38 cellular contexts compared by ENCODE assay signal in genomic region chr6:74015427-74015826, GRCh38.
"Had no signal": no experiment of that assay in that cellular context is flagged by ENCODE, and none has a peak within 500 bp of the region (broad histone marks: within the 10 kb centered on the region; RNA-seq: fewer than 3 reads in every experiment).

No MANE protein-coding gene starts in this region.

- H3K4me3 ChIP-seq: ascending aorta, cardiac muscle cell had no signal

- H3K9me3 Mint-ChIP-seq: activated naive CD4-positive, alpha-beta T cell treated with anti-CD3 and anti-CD28 coated beads, Interleukin-2, amount 10 ng/mL, durations not matched to agents 7 days and 5 days had no signal

- H3K9me3 ChIP-seq: ascending aorta had no signal

- H3K4me1 Mint-ChIP-seq: activated CD4-positive, alpha-beta memory T cell treated with anti-CD3 and anti-CD28 coated beads, Interleukin-2, amount 10 ng/mL, durations not matched to agents 7 days and 5 days; activated CD4-positive, alpha-beta T cell treated with anti-CD3 and anti-CD28 coated beads for 36 hours; activated CD4-positive, alpha-beta T cell treated with anti-CD3 and anti-CD28 coated beads, Interleukin-2, amount 10 ng/mL, durations not matched to agents 7 days and 5 days; activated CD8-positive, alpha-beta memory T cell treated with anti-CD3 and anti-CD28 coated beads, Interleukin-2, amount 10 ng/mL, durations not matched to agents 7 days and 5 days; activated naive CD4-positive, alpha-beta T cell treated with anti-CD3 and anti-CD28 coated beads, Interleukin-2, amount 10 ng/mL, durations not matched to agents 7 days and 5 days; activated naive CD4-positive, alpha-beta T cell treated with anti-CD3 and anti-CD28 coated beads, Interleukin-2, amount 50 U/mL, for 24 hours; activated naive CD8-positive, alpha-beta T cell treated with anti-CD3 and anti-CD28 coated beads, Interleukin-2, amount 10 ng/mL, durations not matched to agents 7 days and 5 days; activated naive CD8-positive, alpha-beta T cell treated with anti-CD3 and anti-CD28 coated beads, Interleukin-2, amount 50 U/mL, for 24 hours; brain; central memory CD8-positive, alpha-beta T cell had no signal

- H3K4me1 ChIP-seq: ascending aorta had no signal

- FAIRE-seq: TTC549 had no signal

- ATAC-seq: activated CD4-positive, alpha-beta T cell treated with anti-CD3 and anti-CD28 coated beads for 36 hours; activated CD4-positive, CD25-positive, alpha-beta regulatory T cell treated with anti-CD3 and anti-CD28 coated beads, Interleukin-2, amount 50 U/mL, for 24 hours; activated CD8-positive, alpha-beta memory T cell treated with anti-CD3 and anti-CD28 coated beads, Interleukin-2, amount 10 ng/mL, durations not matched to agents 7 days and 5 days; activated CD8-positive, alpha-beta T cell treated with anti-CD3 and anti-CD28 coated beads, Interleukin-2, amount 10 ng/mL, durations not matched to agents 7 days and 5 days; activated naive CD8-positive, alpha-beta T cell treated with anti-CD3 and anti-CD28 coated beads, Interleukin-2, amount 50 U/mL, for 24 hours had no signal

- DNase-seq: activated CD4-positive, alpha-beta memory T cell treated with anti-CD3 and anti-CD28 coated beads, Interleukin-2, amount 10 ng/mL, durations not matched to agents 7 days and 5 days; activated CD4-positive, alpha-beta T cell treated with anti-CD3 and anti-CD28 coated beads for 1 hour; activated CD4-positive, alpha-beta T cell treated with anti-CD3 and anti-CD28 coated beads for 36 hours; activated CD4-positive, alpha-beta T cell treated with anti-CD3 and anti-CD28 coated beads for 48 hours; activated CD4-positive, alpha-beta T cell treated with anti-CD3 and anti-CD28 coated beads, Interleukin-2, amount 10 ng/mL, durations not matched to agents 7 days and 5 days; activated CD4-positive, alpha-beta T cell treated with anti-CD3 and anti-CD28 coated beads, Interleukin-2, amount 50 U/mL, for 48 hours; activated CD4-positive, CD25-positive, alpha-beta regulatory T cell; activated CD8-positive, alpha-beta memory T cell treated with anti-CD3 and anti-CD28 coated beads for 24 hours; activated CD8-positive, alpha-beta memory T cell treated with anti-CD3 and anti-CD28 coated beads, Interleukin-2, amount 10 ng/mL, durations not matched to agents 7 days and 5 days; activated CD8-positive, alpha-beta memory T cell treated with anti-CD3 and anti-CD28 coated beads, Interleukin-2, amount 50 U/mL, for 48 hours; activated CD8-positive, alpha-beta T cell treated with anti-CD3 and anti-CD28 coated beads, Interleukin-2, amount 10 ng/mL, durations not matched to agents 7 days and 5 days; activated effector memory CD4-positive, alpha-beta T cell treated with Interleukin-2 at 50 U/mL for 16 hours; activated gamma-delta T cell; activated naive CD4-positive, alpha-beta T cell treated with anti-CD3 and anti-CD28 coated beads, Interleukin-2, amount 10 ng/mL, durations not matched to agents 7 days and 5 days; activated naive CD4-positive, alpha-beta T cell treated with Interleukin-2 at 50 U/mL for 16 hours; activated naive CD8-positive, alpha-beta T cell treated with anti-CD3 and anti-CD28 coated beads, Interleukin-2, amount 10 ng/mL, durations not matched to agents 7 days and 5 days; activated naive CD8-positive, alpha-beta T cell treated with anti-CD3 and anti-CD28 coated beads, Interleukin-2, amount 50 U/mL, for 24 hours; activated T-cell treated with anti-CD3 and anti-CD28 coated beads, Interleukin-2, amount 50 U/mL, for 24 hours; activated T-cell treated with anti-CD3 and anti-CD28 coated beads, Interleukin-2, amount 50 U/mL, for 48 hours; amygdala; anterior cingulate cortex; caudate nucleus; cerebellar nuclear complex; T-helper 1 cell; T-helper 2 cell; T-helper 9 cell had no signal

- H3K36me3 ChIP-seq: ascending aorta, cardiac muscle cell had no signal

- H3K27me3 Mint-ChIP-seq: activated CD4-positive, alpha-beta memory T cell treated with anti-CD3 and anti-CD28 coated beads, Interleukin-2, amount 10 ng/mL, durations not matched to agents 7 days and 5 days; activated CD4-positive, alpha-beta T cell treated with anti-CD3 and anti-CD28 coated beads for 36 hours; activated CD4-positive, alpha-beta T cell treated with anti-CD3 and anti-CD28 coated beads, Interleukin-2, amount 10 ng/mL, durations not matched to agents 7 days and 5 days; activated CD8-positive, alpha-beta memory T cell treated with anti-CD3 and anti-CD28 coated beads, Interleukin-2, amount 10 ng/mL, durations not matched to agents 7 days and 5 days; activated naive CD4-positive, alpha-beta T cell treated with anti-CD3 and anti-CD28 coated beads, Interleukin-2, amount 10 ng/mL, durations not matched to agents 7 days and 5 days; activated naive CD4-positive, alpha-beta T cell treated with anti-CD3 and anti-CD28 coated beads, Interleukin-2, amount 50 U/mL, for 24 hours; activated naive CD8-positive, alpha-beta T cell; activated naive CD8-positive, alpha-beta T cell treated with anti-CD3 and anti-CD28 coated beads, Interleukin-2, amount 10 ng/mL, durations not matched to agents 7 days and 5 days; activated T-cell treated with anti-CD3 and anti-CD28 coated beads, Interleukin-2, amount 50 U/mL, for 24 hours; central memory CD8-positive, alpha-beta T cell had no signal

- H3K27me3 ChIP-seq: ascending aorta, cardiac muscle cell had no signal

- H3K27ac Mint-ChIP-seq: activated CD4-positive, alpha-beta memory T cell treated with anti-CD3 and anti-CD28 coated beads, Interleukin-2, amount 10 ng/mL, durations not matched to agents 7 days and 5 days; activated CD4-positive, alpha-beta T cell treated with anti-CD3 and anti-CD28 coated beads for 36 hours; activated CD4-positive, alpha-beta T cell treated with anti-CD3 and anti-CD28 coated beads, Interleukin-2, amount 10 ng/mL, durations not matched to agents 7 days and 5 days; activated CD8-positive, alpha-beta memory T cell treated with anti-CD3 and anti-CD28 coated beads, Interleukin-2, amount 10 ng/mL, durations not matched to agents 7 days and 5 days; activated CD8-positive, alpha-beta T cell treated with anti-CD3 and anti-CD28 coated beads, Interleukin-2, amount 10 ng/mL, durations not matched to agents 7 days and 5 days; activated naive CD4-positive, alpha-beta T cell treated with anti-CD3 and anti-CD28 coated beads, Interleukin-2, amount 10 ng/mL, durations not matched to agents 7 days and 5 days; activated naive CD4-positive, alpha-beta T cell treated with anti-CD3 and anti-CD28 coated beads, Interleukin-2, amount 50 U/mL, for 24 hours; activated naive CD8-positive, alpha-beta T cell; activated naive CD8-positive, alpha-beta T cell treated with anti-CD3 and anti-CD28 coated beads, Interleukin-2, amount 10 ng/mL, durations not matched to agents 7 days and 5 days; activated naive CD8-positive, alpha-beta T cell treated with anti-CD3 and anti-CD28 coated beads, Interleukin-2, amount 50 U/mL, for 24 hours; activated T-cell treated with anti-CD3 and anti-CD28 coated beads, Interleukin-2, amount 50 U/mL, for 24 hours; activated T-helper 2 cell treated with anti-CD3 and anti-CD28 coated beads, Interferon-gamma antibody, Interleukin-2, Interleukin-4, amounts not matched to agents 10 μg/mL and 5 μg/mL and 100 μg/mL, durations not matched to agents 14 hours and 24 hours and 36 hours; brain; T-helper 1 cell treated with Interleukin-12 subunit alpha and Interleukin-12 subunit beta and Interleukin-4 antibody, amounts not matched to agents 30 μg/mL and 1 μg/mL, for 36 hours; T-helper 2 cell treated with Interferon-gamma antibody and Interleukin-4, amounts not matched to agents 5 μg/mL and 100 μg/mL, for 36 hours had no signal

- H3K36me3 Mint-ChIP-seq: activated CD8-positive, alpha-beta memory T cell treated with anti-CD3 and anti-CD28 coated beads, Interleukin-2, amount 10 ng/mL, durations not matched to agents 7 days and 5 days; activated naive CD4-positive, alpha-beta T cell treated with anti-CD3 and anti-CD28 coated beads, Interleukin-2, amount 10 ng/mL, durations not matched to agents 7 days and 5 days; activated naive CD4-positive, alpha-beta T cell treated with anti-CD3 and anti-CD28 coated beads, Interleukin-2, amount 50 U/mL, for 24 hours; activated naive CD8-positive, alpha-beta T cell; activated naive CD8-positive, alpha-beta T cell treated with anti-CD3 and anti-CD28 coated beads, Interleukin-2, amount 10 ng/mL, durations not matched to agents 7 days and 5 days; brain had no signal

- H3K4me3 Mint-ChIP-seq: activated CD4-positive, alpha-beta memory T cell treated with anti-CD3 and anti-CD28 coated beads, Interleukin-2, amount 10 ng/mL, durations not matched to agents 7 days and 5 days; activated CD4-positive, alpha-beta T cell treated with anti-CD3 and anti-CD28 coated beads for 36 hours; activated CD4-positive, alpha-beta T cell treated with anti-CD3 and anti-CD28 coated beads, Interleukin-2, amount 10 ng/mL, durations not matched to agents 7 days and 5 days; activated CD8-positive, alpha-beta memory T cell treated with anti-CD3 and anti-CD28 coated beads, Interleukin-2, amount 10 ng/mL, durations not matched to agents 7 days and 5 days; activated CD8-positive, alpha-beta T cell treated with anti-CD3 and anti-CD28 coated beads, Interleukin-2, amount 10 ng/mL, durations not matched to agents 7 days and 5 days; activated naive CD4-positive, alpha-beta T cell treated with anti-CD3 and anti-CD28 coated beads, Interleukin-2, amount 10 ng/mL, durations not matched to agents 7 days and 5 days; activated naive CD4-positive, alpha-beta T cell treated with anti-CD3 and anti-CD28 coated beads, Interleukin-2, amount 50 U/mL, for 24 hours; activated naive CD8-positive, alpha-beta T cell; activated naive CD8-positive, alpha-beta T cell treated with anti-CD3 and anti-CD28 coated beads, Interleukin-2, amount 10 ng/mL, durations not matched to agents 7 days and 5 days; activated naive CD8-positive, alpha-beta T cell treated with anti-CD3 and anti-CD28 coated beads, Interleukin-2, amount 50 U/mL, for 24 hours; activated T-cell treated with anti-CD3 and anti-CD28 coated beads, Interleukin-2, amount 50 U/mL, for 24 hours; brain; central memory CD8-positive, alpha-beta T cell; T-helper 1 cell treated with Interleukin-12 subunit alpha and Interleukin-12 subunit beta and Interleukin-4 antibody, amounts not matched to agents 30 μg/mL and 1 μg/mL, for 36 hours; T-helper 2 cell treated with Interferon-gamma antibody and Interleukin-4, amounts not matched to agents 5 μg/mL and 100 μg/mL, for 36 hours had no signal

- H3K27ac ChIP-seq: ascending aorta, cardiac muscle cell, VCaP had no signal
